In the genomic region with DNA sequence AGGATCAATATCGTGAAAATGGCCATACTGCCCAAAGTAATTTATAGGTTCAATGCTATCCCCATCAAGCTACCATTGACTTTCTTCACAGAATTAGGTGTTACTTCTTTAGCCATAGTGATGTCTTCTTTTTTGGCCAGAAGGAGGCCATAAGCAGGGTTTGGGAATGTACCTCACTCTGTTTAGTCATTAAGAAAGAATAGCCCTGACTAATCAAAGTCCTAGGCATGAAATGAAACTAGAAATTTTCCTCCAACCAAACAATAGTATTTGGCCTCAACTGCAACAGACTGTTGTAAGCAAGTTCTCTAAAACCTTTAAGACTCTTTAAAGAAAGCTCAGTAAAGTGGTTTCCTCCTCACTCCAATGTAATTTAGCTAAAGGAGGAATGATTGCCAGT, we compare ENCODE assay signal across 1 cellular context.
TF ChIP-seq lines count a peak whose summit lies in the region.

No MANE protein-coding gene starts in this region.

TF ChIP-seq in GM12878, 131 proteins besides CTCF, POLR2A, EP300 and RAD21 (continued from another document):
- TF ChIP-seq NFYA (IDR thresholded peaks at IDR 0.05; ENCODE audit: borderline replicate concordance, low read depth, low read length), result no peak
- TF ChIP-seq, protein P1, sequence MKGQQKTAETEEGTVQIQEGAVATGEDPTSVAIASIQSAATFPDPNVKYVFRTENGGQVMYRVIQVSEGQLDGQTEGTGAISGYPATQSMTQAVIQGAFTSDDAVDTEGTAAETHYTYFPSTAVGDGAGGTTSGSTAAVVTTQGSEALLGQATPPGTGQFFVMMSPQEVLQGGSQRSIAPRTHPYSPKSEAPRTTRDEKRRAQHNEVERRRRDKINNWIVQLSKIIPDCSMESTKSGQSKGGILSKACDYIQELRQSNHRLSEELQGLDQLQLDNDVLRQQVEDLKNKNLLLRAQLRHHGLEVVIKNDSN (IDR thresholded peaks at IDR 0.05; ENCODE audit: borderline replicate concordance, extremely low read length, insufficient read depth, low read depth, low read length), result no peak
- no peak for TF ChIP-seq CHD4 (IDR thresholded peaks at IDR 0.05)
